ENCODE assay signal across 8 cellular contexts in genomic region chr11:77820565-77821348, GRCh38. TPM values are rescaled to one million over a fixed set of nuclear protein-coding genes. Genes with fewer than 3 reads are reported as not detected.
DNase-seq lines count a peak whose midpoint lies in the region; ATAC-seq and TF ChIP-seq lines count a peak whose summit lies in the region.

TSS of gene AAMDC (plus strand) at chr11:77821144. CDS start at chr11:77842497, 21,353 bp downstream.
TSS of gene RSF1 (minus strand) at chr11:77820722. CDS start at chr11:77820714, 8 bp downstream.

- H3K9me3 ChIP-seq in right lobe of liver, result no peaks in the 10 kb centered on the region

- peak within 1 kb of the TSS; percentile 99 to 100 for H3K4me3 Mint-ChIP-seq in CD14-positive monocyte

- TF ChIP-seq POLR2A in right lobe of liver (IDR thresholded peaks at IDR 0.05), result peak; percentile 84

- peak within 1 kb of the TSS; percentile 85 to 96 (median 93) for H3K27ac Mint-ChIP-seq in CD14-positive monocyte

- peak within 1 kb of the TSS; percentile 88 to 97 (median 97) for H3K4me3 ChIP-seq in right lobe of liver

- WGBS in right lobe of liver (ENCODE audit: insufficient coverage, low coverage, low lambda C conversion rate, missing lambda C conversion rate), result under 1% methylated on average over 40 of the region's 64 CpGs

- H3K36me3 Mint-ChIP-seq in CD14-positive monocyte, result no peaks in the 10 kb centered on the region

- TF ChIP-seq CTCF in CD14-positive monocyte (IDR thresholded peaks at IDR 0.05) (peak; percentile 78), right lobe of liver (IDR thresholded peaks at IDR 0.05) (peak; percentile 47 to 82 (median 71))

- peak within 1 kb of the TSS; percentile 85 to 94 (median 91) for H3K27ac ChIP-seq in right lobe of liver

- ATAC-seq in GM19351 (IDR thresholded peaks at IDR 0.05; ENCODE audit: unreplicated experiment) (peak; percentile 79), HG03521 (IDR thresholded peaks at IDR 0.05; ENCODE audit: unreplicated experiment) (peak; percentile 86), right lobe of liver (peak; percentile 89 to 96 (median 92))

- no peaks in the 10 kb centered on the region for H3K36me3 ChIP-seq in right lobe of liver

- intact Hi-C loops in CD14-positive monocyte (cut with micrococcal nuclease) (loop anchor here (2.0 to 10.0 kb wide), 2 partner anchors 174 kb away; partner anchors contain the start of gene INTS4 (in 2 of the 2)), right lobe of liver (cut with DNase I) (no loop called here)

- peak; percentile 95 for DNase-seq in CD14-positive monocyte (ENCODE audit: low spot score)
- DNase-seq in NCI-H69 (lab: John Stamatoyannopoulos, UW), result peak; percentile 99
- peak; percentile 90 to 97 for DNase-seq in activated CD4-positive, alpha-beta T cell treated with anti-CD3 and anti-CD28 coated beads, Interleukin-2, amount 50 U/mL, for 24 hours (ENCODE audit: low read depth in 1 of 2, low spot score in 1 of 2)
- DNase-seq in dermis blood vessel endothelial cell, result peak; percentile 99
- peak; percentile 99 for DNase-seq in right lobe of liver
- DNase-seq in stimulated activated CD4-positive, alpha-beta T cell treated with anti-CD3 and anti-CD28 coated beads, Interleukin-4, amount 100 ng/mL, for 4 hours, result peak; percentile 97 to 98

- peaks cover 0 to 1% (median 0%) of the 10 kb centered on the region in 7 donors for H3K9me3 Mint-ChIP-seq in CD14-positive monocyte

- H3K4me1 Mint-ChIP-seq in CD14-positive monocyte, result peaks cover 31% of the 10 kb centered on the region

- H3K27me3 ChIP-seq in right lobe of liver, result no peaks in the 10 kb centered on the region

- H3K4me1 ChIP-seq in right lobe of liver, result peaks cover 0 to 24% (median 6%) of the 10 kb centered on the region in 4 donors

- H3K27me3 Mint-ChIP-seq in CD14-positive monocyte (ENCODE audit: low read depth in 3 of 3), result peaks cover 0 to 1% (median 1%) of the 10 kb centered on the region in 3 donors

RNA-seq across cellular contexts. Expression of gene AAMDC, which starts in this region (rescaled TPM):
- polyA plus RNA-seq in CD14-positive monocyte, result 10 to 100 TPM; 28.1 to 32.9 TPM
- total RNA-seq in dermis blood vessel endothelial cell, result 35.6 and 36.7 TPM in 2 replicates
- 10 to 100 TPM; 10.4 to 19.2 (median 14.5) TPM for total RNA-seq in right lobe of liver

RNA-seq across cellular contexts. Expression of gene RSF1, which starts in this region (rescaled TPM):
- polyA plus RNA-seq in CD14-positive monocyte, result 10 to 100 TPM in 1 of 2 donors, 1 to 10 TPM in 1; 8.3 to 14.8 TPM
- 43.2 and 46.6 TPM in 2 replicates for total RNA-seq in dermis blood vessel endothelial cell
- 10 to 100 TPM in 5 of 6 experiments, 1 to 10 TPM in 1; 8.4 to 23.0 (median 20.6) TPM for total RNA-seq in right lobe of liver

Comparison
In these comparisons a context has a peak if more than half of its experiments do, and no peak if none do; other contexts are left out.
1. Peak in every context shown above with its lines: DNase-seq, ATAC-seq, H3K4me3 ChIP-seq and H3K27ac ChIP-seq.
2. intact Hi-C loops: an anchor here in CD14-positive monocyte (2.0 to 10.0 kb wide); none called in right lobe of liver.